Comparison of ENCODE assay signal across 25 cellular contexts in genomic region chrX:94051926-94052325, GRCh38.
"Had no signal": no experiment of that assay in that cellular context is flagged by ENCODE, and none has a peak within 500 bp of the region (broad histone marks: within the 10 kb centered on the region; RNA-seq: fewer than 3 reads in every experiment).

No MANE protein-coding gene starts in this region.

- H3K9me3 Mint-ChIP-seq: natural killer cell treated with Interleukin-12 subunit alpha and Interleukin-12 subunit beta and Interleukin-15 and Interleukin-18, amount 100 ng/mL, for 72 hours had no signal

- ATAC-seq: gastroesophageal sphincter; left cardiac atrium; lower lobe of right lung; natural killer cell treated with Interleukin-12 subunit alpha and Interleukin-12 subunit beta and Interleukin-15 and Interleukin-18, amount 100 ng/mL, for 72 hours; pancreas; right cardiac atrium had no signal

- H3K27me3 ChIP-seq: esophagus squamous epithelium, gastroesophageal sphincter, stomach had no signal

- H3K27me3 Mint-ChIP-seq: memory B cell; natural killer cell treated with Interleukin-12 subunit alpha and Interleukin-12 subunit beta and Interleukin-15 and Interleukin-18, amount 100 ng/mL, for 72 hours; progenitor cell of endocrine pancreas had no signal

- DNase-seq: effector memory CD4-positive, alpha-beta T cell; esophagus squamous epithelium; foreskin fibroblast; glutamatergic neuron; immature natural killer cell; kidney; left cardiac atrium; left ventricle myocardium inferior; lower lobe of right lung; midbrain; occipital lobe; pancreas; right cardiac atrium; small intestine; stimulated activated CD4-positive, alpha-beta T cell treated with anti-CD3 and anti-CD28 coated beads, Interleukin-12 subunit alpha, Interleukin-12 subunit beta, amount 100 ng/mL, for 4 hours; stimulated activated naive CD4-positive, alpha-beta T cell; stomach; substantia nigra; trophoblast cell had no signal

- H3K36me3 Mint-ChIP-seq: immature natural killer cell; memory B cell; natural killer cell treated with Interleukin-12 subunit alpha and Interleukin-12 subunit beta and Interleukin-15 and Interleukin-18, amount 100 ng/mL, for 72 hours had no signal

- H3K36me3 ChIP-seq: esophagus squamous epithelium, gastroesophageal sphincter, left ventricle myocardium inferior, lower lobe of right lung, pancreas, stomach, thoracic aorta had no signal

- H3K4me1 ChIP-seq: esophagus squamous epithelium, gastroesophageal sphincter, left ventricle myocardium inferior, lower lobe of right lung, pancreas, stomach had no signal

- H3K4me3 Mint-ChIP-seq: immature natural killer cell; memory B cell; natural killer cell treated with Interleukin-12 subunit alpha and Interleukin-12 subunit beta and Interleukin-15 and Interleukin-18, amount 100 ng/mL, for 72 hours had no signal

- H3K27ac ChIP-seq: epithelial cell of prostate, esophagus squamous epithelium, gastroesophageal sphincter, left ventricle myocardium inferior, lower lobe of right lung, pancreas, stomach, thoracic aorta had no signal

- H3K27ac Mint-ChIP-seq: immature natural killer cell; memory B cell; natural killer cell treated with Interleukin-12 subunit alpha and Interleukin-12 subunit beta and Interleukin-15 and Interleukin-18, amount 100 ng/mL, for 72 hours; progenitor cell of endocrine pancreas had no signal

- H3K9me3 ChIP-seq: esophagus squamous epithelium, gastroesophageal sphincter, left ventricle myocardium inferior, lower lobe of right lung, pancreas, stomach, thoracic aorta had no signal

- H3K4me1 Mint-ChIP-seq: immature natural killer cell, memory B cell had no signal

- H3K4me3 ChIP-seq: esophagus squamous epithelium, gastroesophageal sphincter, left ventricle myocardium inferior, lower lobe of right lung, pancreas, stomach, thoracic aorta had no signal
